ENCODE assay signal across 8 cellular contexts in genomic region chr11:64165842-64166635, GRCh38. TPM values are rescaled to one million over a fixed set of nuclear protein-coding genes. Genes with fewer than 3 reads are reported as not detected.
DNase-seq lines count a peak whose midpoint lies in the region; ATAC-seq and TF ChIP-seq lines count a peak whose summit lies in the region.

A gene with protein sequence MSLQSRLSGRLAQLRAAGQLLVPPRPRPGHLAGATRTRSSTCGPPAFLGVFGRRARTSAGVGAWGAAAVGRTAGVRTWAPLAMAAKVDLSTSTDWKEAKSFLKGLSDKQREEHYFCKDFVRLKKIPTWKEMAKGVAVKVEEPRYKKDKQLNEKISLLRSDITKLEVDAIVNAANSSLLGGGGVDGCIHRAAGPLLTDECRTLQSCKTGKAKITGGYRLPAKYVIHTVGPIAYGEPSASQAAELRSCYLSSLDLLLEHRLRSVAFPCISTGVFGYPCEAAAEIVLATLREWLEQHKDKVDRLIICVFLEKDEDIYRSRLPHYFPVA (minus strand): TSS chr11:64166113. CDS start chr11:64165994, 119 bp downstream.

- H3K27me3 ChIP-seq in ascending aorta, result no peaks in the 10 kb centered on the region

- no peaks in the 10 kb centered on the region for H3K9me3 ChIP-seq in ascending aorta

- DNase-seq in GM10248 (ENCODE audit: extremely low spot score), result peak; percentile 89
- DNase-seq in NCI-H1436 treated with DMSO at 0.1 percent for 48 hours (lab: John Stamatoyannopoulos, UW), result peak; percentile 29
- DNase-seq in ascending aorta (ENCODE audit: low spot score in 2 of 2), result peak; percentile 50 to 92
- DNase-seq in hepatic stellate cell (ENCODE audit: low spot score), result peak; percentile 87
- peak; percentile 92 for DNase-seq in retina

- H3K36me3 ChIP-seq in ascending aorta, result no peaks in the 10 kb centered on the region

- CTCF ChIA-PET in GM10248 (lab: Yijun Ruan, JAX), result interaction anchor here (1.0 to 7.6 kb wide), 3 partner anchors 14 to 38 kb away, joined by 3 to 49 read pairs (median 8); no protein-coding TSS in a partner anchor

- TF ChIP-seq CTCF in GM10248 (IDR thresholded peaks at IDR 0.05; ENCODE audit: control extremely low read depth, extremely low read depth, low read depth, missing control alignments), result no peak
- TF ChIP-seq CTCF in ascending aorta (IDR thresholded peaks at IDR 0.05), result peak in 1 of 3 experiments; percentile 1

- H3K27ac ChIP-seq in ascending aorta, result peak within 1 kb of the TSS; percentile 44 to 65

- H3K4me3 ChIP-seq in ascending aorta, result peak within 1 kb of the TSS; percentile 82 to 92

- intact Hi-C loops in T-helper 2 cell treated with Interferon-gamma antibody and Interleukin-4, amounts not matched to agents 100 ng/mL and 5 ng/mL, for 36 hours (cut with micrococcal nuclease), result loop anchor here (2.0 kb wide), 1 partner anchor 19 kb away; no protein-coding TSS in a partner anchor
- intact Hi-C loops in ascending aorta (cut with DNase I), result no loop called here

- POLR2A ChIA-PET in GM10248 (lab: Yijun Ruan, JAX), result no interaction called here

- ATAC-seq in HG02763 (IDR thresholded peaks at IDR 0.05; ENCODE audit: unreplicated experiment) (peak; percentile 76), GM18858 (IDR thresholded peaks at IDR 0.05; ENCODE audit: unreplicated experiment) (no peak)

- H3K4me1 ChIP-seq in ascending aorta, result peaks cover 9 to 12% of the 10 kb centered on the region in 2 donors

RNA-seq across cellular contexts. Expression of the gene that starts here (rescaled TPM):
- 11.1 and 11.4 TPM in 2 replicates for total RNA-seq in T-helper 2 cell treated with Interferon-gamma antibody and Interleukin-4, amounts not matched to agents 100 ng/mL and 5 ng/mL, for 36 hours
- total RNA-seq in ascending aorta, result 26.5 TPM

Comparison
In these comparisons a context has a peak if more than half of its experiments do, and no peak if none do; other contexts are left out.
1. DNase-seq: peak in every context shown above with its lines; median percentile 92 in retina; 89 in GM10248; 87 in hepatic stellate cell; 71 in ascending aorta; 29 in NCI-H1436 treated with DMSO at 0.1 percent for 48 hours.